26 cellular contexts compared by ENCODE assay signal in the genomic region with DNA sequence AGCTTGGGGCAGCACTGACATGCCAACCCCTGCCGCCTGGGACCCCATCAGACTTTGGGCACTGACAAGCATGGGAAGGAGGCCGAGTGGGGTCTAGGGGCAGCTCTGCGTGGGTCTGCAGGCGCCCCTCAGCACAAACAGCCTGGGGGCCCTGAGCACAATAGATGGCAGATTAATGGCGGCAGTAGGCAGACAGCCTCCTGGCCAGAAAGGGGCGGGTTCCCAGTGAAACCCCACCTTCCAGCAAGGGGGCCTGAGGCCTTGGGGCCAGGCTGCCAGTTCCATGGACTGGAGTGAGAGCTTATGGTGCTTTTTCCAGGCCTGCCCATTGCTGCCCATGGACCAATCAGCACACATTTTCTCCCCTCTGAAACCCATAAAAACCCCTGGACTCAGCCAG.
"Had no signal": no experiment of that assay in that cellular context is flagged by ENCODE, and none has a peak within 500 bp of the region (broad histone marks: within the 10 kb centered on the region; RNA-seq: fewer than 3 reads in every experiment).

No MANE protein-coding gene starts in this region.

- H3K27ac Mint-ChIP-seq: naive thymus-derived CD8-positive, alpha-beta T cell; stimulated activated naive B cell treated with anti-CD40 and anti-IgM and Interleukin-4, amounts not matched to agents 10 μg/mL and 1 μg/mL and 100 μg/mL, for 72 hours; stimulated activated naive CD8-positive, alpha-beta T cell treated with anti-CD3 and anti-CD28 coated beads, Interleukin-15, Interleukin-2, amounts not matched to agents 100 ng/mL and 50 ng/mL, for 24 hours had no signal

- H3K4me3 ChIP-seq: coronary artery, esophagus squamous epithelium, heart right ventricle, left lung, lower lobe of right lung, pancreas, right lobe of liver, thoracic aorta, tibial nerve, upper lobe of left lung, uterus had no signal

- H3K9me3 ChIP-seq: lower lobe of right lung, pancreas, right lobe of liver, thoracic aorta, uterus had no signal

- ATAC-seq: heart right ventricle; left cardiac atrium; left lung; naive thymus-derived CD8-positive, alpha-beta T cell; pancreas had no signal

- H3K27me3 Mint-ChIP-seq: naive thymus-derived CD8-positive, alpha-beta T cell; stimulated activated naive B cell treated with anti-CD40 and anti-IgM and Interleukin-4, amounts not matched to agents 10 μg/mL and 1 μg/mL and 100 μg/mL, for 72 hours; stimulated activated naive CD8-positive, alpha-beta T cell treated with anti-CD3 and anti-CD28 coated beads, Interleukin-15, Interleukin-2, amounts not matched to agents 100 ng/mL and 50 ng/mL, for 24 hours had no signal

- H3K36me3 ChIP-seq: esophagus squamous epithelium, heart right ventricle, left lung, lower lobe of right lung, pancreas, right lobe of liver, thoracic aorta, tibial nerve, upper lobe of left lung, uterus had no signal

- H3K27ac ChIP-seq: coronary artery, esophagus squamous epithelium, heart right ventricle, left lung, lower lobe of right lung, pancreas, right lobe of liver, thoracic aorta, tibial nerve, upper lobe of left lung, uterus had no signal

- H3K36me3 Mint-ChIP-seq: naive thymus-derived CD8-positive, alpha-beta T cell; stimulated activated naive B cell treated with anti-CD40 and anti-IgM and Interleukin-4, amounts not matched to agents 10 μg/mL and 1 μg/mL and 100 μg/mL, for 72 hours had no signal

- H3K4me1 ChIP-seq: esophagus squamous epithelium, heart right ventricle, left lung, lower lobe of right lung, pancreas, right lobe of liver, tibial nerve, upper lobe of left lung, uterus had no signal

- H3K4me3 Mint-ChIP-seq: naive thymus-derived CD8-positive, alpha-beta T cell; nephron progenitor cell; stimulated activated naive B cell treated with anti-CD40 and anti-IgM and Interleukin-4, amounts not matched to agents 10 μg/mL and 1 μg/mL and 100 μg/mL, for 72 hours; stimulated activated naive CD8-positive, alpha-beta T cell treated with anti-CD3 and anti-CD28 coated beads, Interleukin-15, Interleukin-2, amounts not matched to agents 100 ng/mL and 50 ng/mL, for 24 hours had no signal

- H3K27me3 ChIP-seq: esophagus squamous epithelium, heart right ventricle, left lung, pancreas, right lobe of liver, tibial nerve, upper lobe of left lung, uterus had no signal

- H3K4me1 Mint-ChIP-seq: naive thymus-derived CD8-positive, alpha-beta T cell; nephron progenitor cell; stimulated activated naive B cell treated with anti-CD40 and anti-IgM and Interleukin-4, amounts not matched to agents 10 μg/mL and 1 μg/mL and 100 μg/mL, for 72 hours had no signal

- DNase-seq: dermis blood vessel endothelial cell; effector memory CD4-positive, alpha-beta T cell; erythroblast; esophagus squamous epithelium; foreskin melanocyte; heart right ventricle; hippocampal formation; left cardiac atrium; lower lobe of right lung; midbrain; naive thymus-derived CD8-positive, alpha-beta T cell; occipital lobe; small intestine; stimulated activated CD4-positive, alpha-beta T cell treated with anti-CD3 and anti-CD28 coated beads, Interleukin-15, amount 100 ng/mL, for 24 hours; stimulated activated CD4-positive, alpha-beta T cell treated with anti-CD3 and anti-CD28 coated beads, Interleukin-2, amount 100 ng/mL, for 48 hours; stimulated activated naive B cell treated with anti-CD40 and anti-IgM and Interleukin-4, amounts not matched to agents 10 μg/mL and 1 μg/mL and 100 μg/mL, for 72 hours; uterus had no signal
